Comparison of ENCODE assay signal across 1 cellular context in the genomic region with DNA sequence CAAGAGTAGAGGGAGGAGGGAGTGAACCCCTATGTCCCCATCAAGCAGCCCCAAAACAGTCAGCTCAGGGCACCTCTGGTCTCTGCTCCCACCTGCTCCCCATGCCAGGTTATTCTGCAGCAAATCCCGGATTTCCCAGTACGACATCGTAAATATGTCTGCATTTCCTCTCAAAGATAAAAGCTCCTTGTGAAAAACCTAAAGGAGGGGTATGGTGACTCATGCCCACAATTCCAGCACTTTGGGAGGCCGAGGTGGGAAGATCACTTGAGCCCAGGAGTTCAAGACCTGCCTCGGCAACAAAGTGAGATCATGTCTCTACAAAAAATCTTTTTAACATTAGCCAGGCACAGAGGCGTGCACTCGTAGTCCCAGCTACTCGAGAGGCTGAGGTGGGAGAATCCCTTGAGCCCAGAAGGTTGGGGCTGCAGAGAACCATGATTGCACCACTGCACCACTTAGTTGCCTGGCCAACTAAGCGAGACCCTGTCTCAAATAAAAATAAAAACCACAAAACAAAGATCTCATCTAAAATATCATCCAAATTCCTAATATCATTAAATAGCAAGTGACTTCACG.
TF ChIP-seq lines count a peak whose summit lies in the region.

No MANE protein-coding gene starts in this region.

TF ChIP-seq in GM23338, 12 proteins besides CTCF, POLR2A, EP300 and RAD21 (continued from another document):
- TF ChIP-seq, protein P1, sequence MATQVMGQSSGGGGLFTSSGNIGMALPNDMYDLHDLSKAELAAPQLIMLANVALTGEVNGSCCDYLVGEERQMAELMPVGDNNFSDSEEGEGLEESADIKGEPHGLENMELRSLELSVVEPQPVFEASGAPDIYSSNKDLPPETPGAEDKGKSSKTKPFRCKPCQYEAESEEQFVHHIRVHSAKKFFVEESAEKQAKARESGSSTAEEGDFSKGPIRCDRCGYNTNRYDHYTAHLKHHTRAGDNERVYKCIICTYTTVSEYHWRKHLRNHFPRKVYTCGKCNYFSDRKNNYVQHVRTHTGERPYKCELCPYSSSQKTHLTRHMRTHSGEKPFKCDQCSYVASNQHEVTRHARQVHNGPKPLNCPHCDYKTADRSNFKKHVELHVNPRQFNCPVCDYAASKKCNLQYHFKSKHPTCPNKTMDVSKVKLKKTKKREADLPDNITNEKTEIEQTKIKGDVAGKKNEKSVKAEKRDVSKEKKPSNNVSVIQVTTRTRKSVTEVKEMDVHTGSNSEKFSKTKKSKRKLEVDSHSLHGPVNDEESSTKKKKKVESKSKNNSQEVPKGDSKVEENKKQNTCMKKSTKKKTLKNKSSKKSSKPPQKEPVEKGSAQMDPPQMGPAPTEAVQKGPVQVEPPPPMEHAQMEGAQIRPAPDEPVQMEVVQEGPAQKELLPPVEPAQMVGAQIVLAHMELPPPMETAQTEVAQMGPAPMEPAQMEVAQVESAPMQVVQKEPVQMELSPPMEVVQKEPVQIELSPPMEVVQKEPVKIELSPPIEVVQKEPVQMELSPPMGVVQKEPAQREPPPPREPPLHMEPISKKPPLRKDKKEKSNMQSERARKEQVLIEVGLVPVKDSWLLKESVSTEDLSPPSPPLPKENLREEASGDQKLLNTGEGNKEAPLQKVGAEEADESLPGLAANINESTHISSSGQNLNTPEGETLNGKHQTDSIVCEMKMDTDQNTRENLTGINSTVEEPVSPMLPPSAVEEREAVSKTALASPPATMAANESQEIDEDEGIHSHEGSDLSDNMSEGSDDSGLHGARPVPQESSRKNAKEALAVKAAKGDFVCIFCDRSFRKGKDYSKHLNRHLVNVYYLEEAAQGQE (IDR thresholded peaks at IDR 0.05; ENCODE audit: unreplicated experiment) = no peak
- TF ChIP-seq STAT1 (IDR thresholded peaks at IDR 0.05; ENCODE audit: unreplicated experiment) = no peak
- TF ChIP-seq EZH2phosphoT487 (IDR thresholded peaks at IDR 0.05; ENCODE audit: unreplicated experiment) = no peak
- TF ChIP-seq, protein P2, sequence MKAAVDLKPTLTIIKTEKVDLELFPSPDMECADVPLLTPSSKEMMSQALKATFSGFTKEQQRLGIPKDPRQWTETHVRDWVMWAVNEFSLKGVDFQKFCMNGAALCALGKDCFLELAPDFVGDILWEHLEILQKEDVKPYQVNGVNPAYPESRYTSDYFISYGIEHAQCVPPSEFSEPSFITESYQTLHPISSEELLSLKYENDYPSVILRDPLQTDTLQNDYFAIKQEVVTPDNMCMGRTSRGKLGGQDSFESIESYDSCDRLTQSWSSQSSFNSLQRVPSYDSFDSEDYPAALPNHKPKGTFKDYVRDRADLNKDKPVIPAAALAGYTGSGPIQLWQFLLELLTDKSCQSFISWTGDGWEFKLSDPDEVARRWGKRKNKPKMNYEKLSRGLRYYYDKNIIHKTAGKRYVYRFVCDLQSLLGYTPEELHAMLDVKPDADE (IDR thresholded peaks at IDR 0.05) = no peak
- TF ChIP-seq, protein P3, sequence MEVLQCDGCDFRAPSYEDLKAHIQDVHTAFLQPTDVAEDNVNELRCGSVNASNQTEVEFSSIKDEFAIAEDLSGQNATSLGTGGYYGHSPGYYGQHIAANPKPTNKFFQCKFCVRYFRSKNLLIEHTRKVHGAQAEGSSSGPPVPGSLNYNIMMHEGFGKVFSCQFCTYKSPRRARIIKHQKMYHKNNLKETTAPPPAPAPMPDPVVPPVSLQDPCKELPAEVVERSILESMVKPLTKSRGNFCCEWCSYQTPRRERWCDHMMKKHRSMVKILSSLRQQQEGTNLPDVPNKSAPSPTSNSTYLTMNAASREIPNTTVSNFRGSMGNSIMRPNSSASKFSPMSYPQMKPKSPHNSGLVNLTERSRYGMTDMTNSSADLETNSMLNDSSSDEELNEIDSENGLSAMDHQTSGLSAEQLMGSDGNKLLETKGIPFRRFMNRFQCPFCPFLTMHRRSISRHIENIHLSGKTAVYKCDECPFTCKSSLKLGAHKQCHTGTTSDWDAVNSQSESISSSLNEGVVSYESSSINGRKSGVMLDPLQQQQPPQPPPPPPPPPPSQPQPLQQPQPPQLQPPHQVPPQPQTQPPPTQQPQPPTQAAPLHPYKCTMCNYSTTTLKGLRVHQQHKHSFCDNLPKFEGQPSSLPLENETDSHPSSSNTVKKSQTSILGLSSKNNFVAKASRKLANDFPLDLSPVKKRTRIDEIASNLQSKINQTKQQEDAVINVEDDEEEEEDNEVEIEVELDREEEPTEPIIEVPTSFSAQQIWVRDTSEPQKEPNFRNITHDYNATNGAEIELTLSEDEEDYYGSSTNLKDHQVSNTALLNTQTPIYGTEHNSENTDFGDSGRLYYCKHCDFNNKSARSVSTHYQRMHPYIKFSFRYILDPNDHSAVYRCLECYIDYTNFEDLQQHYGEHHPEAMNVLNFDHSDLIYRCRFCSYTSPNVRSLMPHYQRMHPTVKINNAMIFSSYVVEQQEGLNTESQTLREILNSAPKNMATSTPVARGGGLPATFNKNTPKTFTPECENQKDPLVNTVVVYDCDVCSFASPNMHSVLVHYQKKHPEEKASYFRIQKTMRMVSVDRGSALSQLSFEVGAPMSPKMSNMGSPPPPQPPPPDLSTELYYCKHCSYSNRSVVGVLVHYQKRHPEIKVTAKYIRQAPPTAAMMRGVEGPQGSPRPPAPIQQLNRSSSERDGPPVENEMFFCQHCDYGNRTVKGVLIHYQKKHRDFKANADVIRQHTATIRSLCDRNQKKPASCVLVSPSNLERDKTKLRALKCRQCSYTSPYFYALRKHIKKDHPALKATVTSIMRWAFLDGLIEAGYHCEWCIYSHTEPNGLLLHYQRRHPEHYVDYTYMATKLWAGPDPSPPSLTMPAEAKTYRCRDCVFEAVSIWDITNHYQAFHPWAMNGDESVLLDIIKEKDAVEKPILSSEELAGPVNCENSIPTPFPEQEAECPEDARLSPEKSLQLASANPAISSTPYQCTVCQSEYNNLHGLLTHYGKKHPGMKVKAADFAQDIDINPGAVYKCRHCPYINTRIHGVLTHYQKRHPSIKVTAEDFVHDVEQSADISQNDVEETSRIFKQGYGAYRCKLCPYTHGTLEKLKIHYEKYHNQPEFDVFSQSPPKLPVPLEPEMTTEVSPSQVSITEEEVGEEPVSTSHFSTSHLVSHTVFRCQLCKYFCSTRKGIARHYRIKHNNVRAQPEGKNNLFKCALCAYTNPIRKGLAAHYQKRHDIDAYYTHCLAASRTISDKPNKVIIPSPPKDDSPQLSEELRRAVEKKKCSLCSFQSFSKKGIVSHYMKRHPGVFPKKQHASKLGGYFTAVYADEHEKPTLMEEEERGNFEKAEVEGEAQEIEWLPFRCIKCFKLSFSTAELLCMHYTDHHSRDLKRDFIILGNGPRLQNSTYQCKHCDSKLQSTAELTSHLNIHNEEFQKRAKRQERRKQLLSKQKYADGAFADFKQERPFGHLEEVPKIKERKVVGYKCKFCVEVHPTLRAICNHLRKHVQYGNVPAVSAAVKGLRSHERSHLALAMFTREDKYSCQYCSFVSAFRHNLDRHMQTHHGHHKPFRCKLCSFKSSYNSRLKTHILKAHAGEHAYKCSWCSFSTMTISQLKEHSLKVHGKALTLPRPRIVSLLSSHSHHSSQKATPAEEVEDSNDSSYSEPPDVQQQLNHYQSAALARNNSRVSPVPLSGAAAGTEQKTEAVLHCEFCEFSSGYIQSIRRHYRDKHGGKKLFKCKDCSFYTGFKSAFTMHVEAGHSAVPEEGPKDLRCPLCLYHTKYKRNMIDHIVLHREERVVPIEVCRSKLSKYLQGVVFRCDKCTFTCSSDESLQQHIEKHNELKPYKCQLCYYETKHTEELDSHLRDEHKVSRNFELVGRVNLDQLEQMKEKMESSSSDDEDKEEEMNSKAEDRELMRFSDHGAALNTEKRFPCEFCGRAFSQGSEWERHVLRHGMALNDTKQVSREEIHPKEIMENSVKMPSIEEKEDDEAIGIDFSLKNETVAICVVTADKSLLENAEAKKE (CRISPR knock-in tag; IDR thresholded peaks at IDR 0.05) = no peak
- no peak for TF ChIP-seq JUNB (IDR thresholded peaks at IDR 0.05; ENCODE audit: unreplicated experiment)
- no peak for TF ChIP-seq ZNF331 (CRISPR knock-in tag; IDR thresholded peaks at IDR 0.05; ENCODE audit: low read depth)
- TF ChIP-seq ZNF114 (CRISPR knock-in tag; IDR thresholded peaks at IDR 0.05) = no peak
- no peak for TF ChIP-seq EZH2 (IDR thresholded peaks at IDR 0.05; ENCODE audit: low read depth, unreplicated experiment)
